ENCODE assay signal across 1 cellular context in the genomic region with DNA sequence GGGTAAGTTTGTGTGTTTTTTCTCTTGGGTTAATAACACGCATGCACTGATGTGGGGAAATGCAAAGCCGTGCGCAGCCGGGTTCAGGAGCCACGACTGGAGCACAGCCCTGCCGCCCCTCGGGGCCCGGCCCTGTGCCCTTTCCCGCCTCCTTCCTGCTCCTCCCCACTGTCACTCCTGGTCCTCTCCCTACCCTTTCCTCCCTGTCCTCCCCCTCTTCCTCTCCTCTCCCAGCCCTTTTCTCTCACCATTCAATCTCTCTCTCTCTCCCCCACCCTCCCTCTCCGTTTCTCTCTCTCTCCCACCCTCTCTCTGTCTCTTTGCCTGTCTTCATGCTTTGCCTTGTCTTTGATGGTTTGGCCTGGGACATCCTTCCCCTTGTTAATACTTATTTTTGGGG.
TF ChIP-seq lines count a peak whose summit lies in the region.

No MANE protein-coding gene starts in this region.

TF ChIP-seq in K562, 482 proteins besides CTCF, POLR2A, EP300 and RAD21:
- TF ChIP-seq, protein P1, sequence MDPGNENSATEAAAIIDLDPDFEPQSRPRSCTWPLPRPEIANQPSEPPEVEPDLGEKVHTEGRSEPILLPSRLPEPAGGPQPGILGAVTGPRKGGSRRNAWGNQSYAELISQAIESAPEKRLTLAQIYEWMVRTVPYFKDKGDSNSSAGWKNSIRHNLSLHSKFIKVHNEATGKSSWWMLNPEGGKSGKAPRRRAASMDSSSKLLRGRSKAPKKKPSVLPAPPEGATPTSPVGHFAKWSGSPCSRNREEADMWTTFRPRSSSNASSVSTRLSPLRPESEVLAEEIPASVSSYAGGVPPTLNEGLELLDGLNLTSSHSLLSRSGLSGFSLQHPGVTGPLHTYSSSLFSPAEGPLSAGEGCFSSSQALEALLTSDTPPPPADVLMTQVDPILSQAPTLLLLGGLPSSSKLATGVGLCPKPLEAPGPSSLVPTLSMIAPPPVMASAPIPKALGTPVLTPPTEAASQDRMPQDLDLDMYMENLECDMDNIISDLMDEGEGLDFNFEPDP (CRISPR knock-in tag; IDR thresholded peaks at IDR 0.05): no peak
- TF ChIP-seq, protein P2, sequence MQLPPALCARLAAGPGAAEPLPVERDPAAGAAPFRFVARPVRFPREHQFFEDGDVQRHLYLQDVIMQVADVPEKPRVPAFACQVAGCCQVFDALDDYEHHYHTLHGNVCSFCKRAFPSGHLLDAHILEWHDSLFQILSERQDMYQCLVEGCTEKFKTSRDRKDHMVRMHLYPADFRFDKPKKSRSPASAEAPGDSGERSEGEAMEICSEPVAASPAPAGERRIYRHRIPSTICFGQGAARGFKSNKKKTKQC (CRISPR knock-in tag; IDR thresholded peaks at IDR 0.05): no peak
- TF ChIP-seq ZNF766 (CRISPR knock-in tag; conservative IDR thresholded peaks at IDR 0.05): no peak
- peak; percentile 15; the same call in 1 of the 2 replicates for TF ChIP-seq SUPT5H (IDR thresholded peaks at IDR 0.05)
- TF ChIP-seq, protein P3, sequence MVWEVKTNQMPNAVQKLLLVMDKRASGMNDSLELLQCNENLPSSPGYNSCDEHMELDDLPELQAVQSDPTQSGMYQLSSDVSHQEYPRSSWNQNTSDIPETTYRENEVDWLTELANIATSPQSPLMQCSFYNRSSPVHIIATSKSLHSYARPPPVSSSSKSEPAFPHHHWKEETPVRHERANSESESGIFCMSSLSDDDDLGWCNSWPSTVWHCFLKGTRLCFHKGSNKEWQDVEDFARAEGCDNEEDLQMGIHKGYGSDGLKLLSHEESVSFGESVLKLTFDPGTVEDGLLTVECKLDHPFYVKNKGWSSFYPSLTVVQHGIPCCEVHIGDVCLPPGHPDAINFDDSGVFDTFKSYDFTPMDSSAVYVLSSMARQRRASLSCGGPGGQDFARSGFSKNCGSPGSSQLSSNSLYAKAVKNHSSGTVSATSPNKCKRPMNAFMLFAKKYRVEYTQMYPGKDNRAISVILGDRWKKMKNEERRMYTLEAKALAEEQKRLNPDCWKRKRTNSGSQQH (CRISPR knock-in tag; IDR thresholded peaks at IDR 0.05): 0 out of 2 replicates have a peak, but pooled peaks have one; percentile 60
- TF ChIP-seq, protein P4, sequence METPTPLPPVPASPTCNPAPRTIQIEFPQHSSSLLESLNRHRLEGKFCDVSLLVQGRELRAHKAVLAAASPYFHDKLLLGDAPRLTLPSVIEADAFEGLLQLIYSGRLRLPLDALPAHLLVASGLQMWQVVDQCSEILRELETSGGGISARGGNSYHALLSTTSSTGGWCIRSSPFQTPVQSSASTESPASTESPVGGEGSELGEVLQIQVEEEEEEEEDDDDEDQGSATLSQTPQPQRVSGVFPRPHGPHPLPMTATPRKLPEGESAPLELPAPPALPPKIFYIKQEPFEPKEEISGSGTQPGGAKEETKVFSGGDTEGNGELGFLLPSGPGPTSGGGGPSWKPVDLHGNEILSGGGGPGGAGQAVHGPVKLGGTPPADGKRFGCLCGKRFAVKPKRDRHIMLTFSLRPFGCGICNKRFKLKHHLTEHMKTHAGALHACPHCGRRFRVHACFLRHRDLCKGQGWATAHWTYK (CRISPR knock-in tag; IDR thresholded peaks at IDR 0.05): no peak
